ENCODE assay signal across 28 cellular contexts in genomic region chr19:57872450-57872849, GRCh38.
"Had no signal": no experiment of that assay in that cellular context is flagged by ENCODE, and none has a peak within 500 bp of the region (broad histone marks: within the 10 kb centered on the region; RNA-seq: fewer than 3 reads in every experiment).

No MANE protein-coding gene starts in this region.

- H3K4me3 Mint-ChIP-seq: activated CD4-positive, alpha-beta memory T cell treated with anti-CD3 and anti-CD28 coated beads for 36 hours; activated CD4-positive, alpha-beta T cell treated with anti-CD3 and anti-CD28 coated beads for 36 hours; activated CD8-positive, alpha-beta memory T cell treated with anti-CD3 and anti-CD28 coated beads, Interleukin-2, amount 10 ng/mL, durations not matched to agents 7 days and 5 days; activated naive CD4-positive, alpha-beta T cell treated with anti-CD3 and anti-CD28 coated beads, Interleukin-2, amount 10 ng/mL, durations not matched to agents 7 days and 5 days; nephron; T-helper 1 cell treated with Interleukin-12 subunit alpha and Interleukin-12 subunit beta and Interleukin-4 antibody, amounts not matched to agents 30 μg/mL and 1 μg/mL, for 36 hours had no signal

- ATAC-seq: activated CD4-positive, alpha-beta T cell treated with anti-CD3 and anti-CD28 coated beads for 36 hours; activated CD8-positive, alpha-beta memory T cell treated with anti-CD3 and anti-CD28 coated beads, Interleukin-2, amount 10 ng/mL, durations not matched to agents 7 days and 5 days; body of pancreas; right cardiac atrium had no signal

- H3K27me3 ChIP-seq: body of pancreas, esophagus muscularis mucosa, suprapubic skin had no signal

- FAIRE-seq: colon, endometrium, keratinocyte, small intestine had no signal

- H3K27ac Mint-ChIP-seq: activated CD4-positive, alpha-beta memory T cell treated with anti-CD3 and anti-CD28 coated beads for 36 hours; activated CD4-positive, alpha-beta T cell treated with anti-CD3 and anti-CD28 coated beads for 36 hours; activated CD8-positive, alpha-beta memory T cell treated with anti-CD3 and anti-CD28 coated beads, Interleukin-2, amount 10 ng/mL, durations not matched to agents 7 days and 5 days; activated naive CD4-positive, alpha-beta T cell treated with anti-CD3 and anti-CD28 coated beads, Interleukin-2, amount 10 ng/mL, durations not matched to agents 7 days and 5 days; nephron; T-helper 1 cell treated with Interleukin-12 subunit alpha and Interleukin-12 subunit beta and Interleukin-4 antibody, amounts not matched to agents 30 μg/mL and 1 μg/mL, for 36 hours had no signal

- DNase-seq: activated CD4-positive, alpha-beta memory T cell treated with anti-CD3 and anti-CD28 coated beads for 36 hours; activated CD4-positive, alpha-beta T cell treated with anti-CD3 and anti-CD28 coated beads for 36 hours; activated CD8-positive, alpha-beta memory T cell treated with anti-CD3 and anti-CD28 coated beads, Interleukin-2, amount 10 ng/mL, durations not matched to agents 7 days and 5 days; activated naive CD4-positive, alpha-beta T cell treated with anti-CD3 and anti-CD28 coated beads, Interleukin-2, amount 10 ng/mL, durations not matched to agents 7 days and 5 days; activated T-cell treated with anti-CD3 and anti-CD28 coated beads, Interleukin-2, amount 50 U/mL, for 1 hour; amygdala; body of pancreas; caudate nucleus; foreskin fibroblast; hippocampal formation; left ventricle myocardium inferior; mesenchymal stem cell; nucleus accumbens; posterior cingulate gyrus; right cardiac atrium; small intestine; stimulated activated CD4-positive, alpha-beta T cell treated with anti-CD3 and anti-CD28 coated beads, Interleukin-4, amount 100 ng/mL, for 4 hours; stimulated activated CD8-positive, alpha-beta memory T cell treated with anti-CD3 and anti-CD28 coated beads, Interleukin-4, amount 100 ng/mL, for 48 hours; stimulated activated naive CD4-positive, alpha-beta T cell treated with Interleukin-2 at 50 U/mL for 16 hours; trophoblast cell; WERI-Rb-1 had no signal

- H3K4me1 ChIP-seq: body of pancreas, esophagus muscularis mucosa, suprapubic skin had no signal

- H3K4me1 Mint-ChIP-seq: activated CD4-positive, alpha-beta T cell treated with anti-CD3 and anti-CD28 coated beads for 36 hours; activated CD8-positive, alpha-beta memory T cell treated with anti-CD3 and anti-CD28 coated beads, Interleukin-2, amount 10 ng/mL, durations not matched to agents 7 days and 5 days; activated naive CD4-positive, alpha-beta T cell treated with anti-CD3 and anti-CD28 coated beads, Interleukin-2, amount 10 ng/mL, durations not matched to agents 7 days and 5 days; nephron had no signal

- H3K4me3 ChIP-seq: body of pancreas, esophagus muscularis mucosa, left ventricle myocardium inferior, suprapubic skin had no signal

- H3K27me3 Mint-ChIP-seq: activated CD4-positive, alpha-beta memory T cell treated with anti-CD3 and anti-CD28 coated beads for 36 hours; activated CD4-positive, alpha-beta T cell treated with anti-CD3 and anti-CD28 coated beads for 36 hours; activated CD8-positive, alpha-beta memory T cell treated with anti-CD3 and anti-CD28 coated beads, Interleukin-2, amount 10 ng/mL, durations not matched to agents 7 days and 5 days; activated naive CD4-positive, alpha-beta T cell treated with anti-CD3 and anti-CD28 coated beads, Interleukin-2, amount 10 ng/mL, durations not matched to agents 7 days and 5 days had no signal

- H3K27ac ChIP-seq: body of pancreas, esophagus muscularis mucosa, left ventricle myocardium inferior, suprapubic skin, WERI-Rb-1 had no signal
